In genomic region chr1:116678732-116679090, GRCh38 we compare ENCODE assay signal across 1 cellular context.
TF ChIP-seq lines count a peak whose summit lies in the region.

No MANE protein-coding gene starts in this region.

TF ChIP-seq in H1, 55 proteins besides CTCF, POLR2A, EP300 and RAD21:
- TF ChIP-seq TCF12 (IDR thresholded peaks at IDR 0.05; ENCODE audit: low read depth, low read length): no peak
- no peak for TF ChIP-seq NRF1 (IDR thresholded peaks at IDR 0.05; ENCODE audit: low read depth, low read length)
- no peak for TF ChIP-seq GABPA (IDR thresholded peaks at IDR 0.05; ENCODE audit: borderline replicate concordance, insufficient read depth, low read length)
- no peak for TF ChIP-seq GTF2F1 (IDR thresholded peaks at IDR 0.05; ENCODE audit: borderline replicate concordance, low read depth, low read length)
- no peak for TF ChIP-seq BACH1 (IDR thresholded peaks at IDR 0.05; ENCODE audit: low read length)
- TF ChIP-seq ASH2L (IDR thresholded peaks at IDR 0.05; ENCODE audit: low read length): no peak
- no peak for TF ChIP-seq CREB1 (IDR thresholded peaks at IDR 0.05)
- no peak for TF ChIP-seq KDM5A (IDR thresholded peaks at IDR 0.05; ENCODE audit: low read length)
- TF ChIP-seq MAFK (IDR thresholded peaks at IDR 0.05; ENCODE audit: low read depth, low read length): no peak
- no peak for TF ChIP-seq BRCA1 (IDR thresholded peaks at IDR 0.05; ENCODE audit: low read depth, low read length)
- no peak for TF ChIP-seq SIN3A (conservative IDR thresholded peaks at IDR 0.05 in 1 of 2, IDR thresholded peaks at IDR 0.05 in 1 of 2; ENCODE audit: low read depth in 1 of 2, low read length in 2 of 2)
- TF ChIP-seq POU5F1 (IDR thresholded peaks at IDR 0.05; ENCODE audit: low read depth, low read length): no peak
- no peak for TF ChIP-seq ZNF274 (IDR thresholded peaks at IDR 0.05; ENCODE audit: borderline replicate concordance, extremely low read depth, low read length)
- no peak for TF ChIP-seq YY1 (IDR thresholded peaks at IDR 0.05; ENCODE audit: low read depth, low read length)
- no peak for TF ChIP-seq JUND (IDR thresholded peaks at IDR 0.05; ENCODE audit: low read length)
- TF ChIP-seq CBX8 (IDR thresholded peaks at IDR 0.05; ENCODE audit: borderline replicate concordance, low read depth, low read length): no peak
- no peak for TF ChIP-seq USF2 (IDR thresholded peaks at IDR 0.05; ENCODE audit: low read length)
- TF ChIP-seq KDM1A (IDR thresholded peaks at IDR 0.05; ENCODE audit: borderline replicate concordance, low read length): no peak
- TF ChIP-seq SIRT6 (IDR thresholded peaks at IDR 0.05; ENCODE audit: low read length): no peak
